Comparison of ENCODE assay signal across 8 cellular contexts in genomic region chrX:37825225-37825842, GRCh38. TPM values are rescaled to one million over a fixed set of nuclear protein-coding genes. Genes with fewer than 3 reads are reported as not detected.
DNase-seq lines count a peak whose midpoint lies in the region; ATAC-seq, FAIRE-seq and TF ChIP-seq lines count a peak whose summit lies in the region.

No MANE protein-coding gene starts in this region.

- H3K27ac ChIP-seq in H1 (ENCODE audit: low read depth, low read length) (no peak overlapping the region), neuronal stem cell (replicated peaks; ENCODE audit: low read length) (no peak overlapping the region), vagina (no peak overlapping the region)

- H3K4me1 ChIP-seq in H1 (replicated peaks in 1 of 4; ENCODE audit: control insufficient read depth in 3 of 4, insufficient read depth in 4 of 4, low read length in 3 of 4): no peaks in the 10 kb centered on the region
- H3K4me1 ChIP-seq in neuronal stem cell (ENCODE audit: control insufficient read depth in 2 of 2, insufficient read depth in 1 of 2, low read depth in 1 of 2, low read length in 2 of 2): no peaks in the 10 kb centered on the region
- H3K4me1 ChIP-seq in vagina: no peaks in the 10 kb centered on the region

- H2BK15ac ChIP-seq in H1 (ENCODE audit: low read length) (no peak overlapping the region), neuronal stem cell (ENCODE audit: low read length) (no peak overlapping the region)

- H3K4ac ChIP-seq in H1 (replicated peaks; ENCODE audit: insufficient read length, low read depth, low read length) (no peak overlapping the region), neuronal stem cell (ENCODE audit: low read length) (no peak overlapping the region)

- H3K27me3 ChIP-seq in H1 (replicated peaks in 1 of 4; ENCODE audit: control insufficient read depth in 3 of 4, extremely low read depth in 1 of 4, insufficient read depth in 3 of 4, low read length in 3 of 4): no peaks in the 10 kb centered on the region
- H3K27me3 ChIP-seq in neuronal stem cell (ENCODE audit: control insufficient read depth in 3 of 3, insufficient read depth in 3 of 3, low read depth in 1 of 3, low read length in 3 of 3): no peaks in the 10 kb centered on the region
- no peaks in the 10 kb centered on the region for H3K27me3 ChIP-seq in vagina

- H3K4me3 ChIP-seq in H1 (ENCODE audit: extremely low read depth in 1 of 4, insufficient read depth in 2 of 4, low read depth in 3 of 4, low read length in 4 of 4) (no peak overlapping the region), neuronal stem cell (ENCODE audit: low read length in 2 of 2) (no peak overlapping the region), vagina (no peak overlapping the region)

- H2BK5ac ChIP-seq in H1 (ENCODE audit: low read depth, low read length): no peak overlapping the region
- no peak overlapping the region for H2BK5ac ChIP-seq in neuronal stem cell (ENCODE audit: low read length)

- CTCF ChIA-PET in H1 (lab: Charles Lee; ENCODE audit: partially characterized antibody): interaction anchor here (0.7 to 5.9 kb wide), 30 partner anchors 9 to 523 kb away, joined by 3 to 60 read pairs (median 4); no protein-coding TSS in a partner anchor

- H2BK12ac ChIP-seq in H1 (ENCODE audit: low read depth, low read length) (no peak overlapping the region), neuronal stem cell (ENCODE audit: low read length) (no peak overlapping the region)

- H3K23me2 ChIP-seq in H1 (ENCODE audit: low read depth, low read length): no peaks in the 10 kb centered on the region

- no peak for TF ChIP-seq POLR2A in H1 (IDR thresholded peaks at IDR 0.05; ENCODE audit: control extremely low read depth in 1 of 2, low read depth in 2 of 2, low read length in 2 of 2)
- TF ChIP-seq POLR2A in vagina (IDR thresholded peaks at IDR 0.05): no peak

- H2BK120ac ChIP-seq in H1 (replicated peaks; ENCODE audit: low read depth, low read length): no peak overlapping the region
- no peak overlapping the region for H2BK120ac ChIP-seq in neuronal stem cell (ENCODE audit: low read depth, low read length)

- 24% methylated on average over 3 of the region's 3 CpGs; no CpG with 5 or more reads in 1 of the 2 experiments for WGBS in H1 (ENCODE audit: extremely low coverage in 1 of 2, insufficient coverage in 1 of 2, insufficient read length in 1 of 2, insufficient replicate concordance in 2 of 2, low coverage in 1 of 2, low lambda C conversion rate in 2 of 2, missing lambda C conversion rate in 1 of 2), 2 experiments
- no CpG with 5 or more reads among the region's 3 CpGs for WGBS in neuronal stem cell (ENCODE audit: extremely low coverage in 2 of 2, insufficient read length in 2 of 2, insufficient replicate concordance in 1 of 2), 2 donors

- no peak overlapping the region for H4K5ac ChIP-seq in H1 (ENCODE audit: insufficient read length, low read depth, low read length)

- intact Hi-C loops in vagina (cut with DNase I): no loop called here

- DNase-seq in DMS53 treated with DMSO at 0.1 percent for 48 hours (lab: John Stamatoyannopoulos, UW; ENCODE audit: unreplicated experiment): peak; percentile 45
- DNase-seq in MV-4-11 (lab: John Stamatoyannopoulos, UW): peak; percentile 40
- DNase-seq in activated CD4-positive, alpha-beta T cell treated with anti-CD3 and anti-CD28 coated beads for 48 hours: peak; percentile 63
- peak in 1 of 2 experiments; percentile 44 for DNase-seq in H1 (ENCODE audit: low read depth in 1 of 2, low spot score in 2 of 2)
- peak; percentile 6 for DNase-seq in neuronal stem cell (ENCODE audit: low spot score)
- DNase-seq in vagina (ENCODE audit: extremely low spot score in 2 of 2): no peak
- DNase-seq in HuH-7.5 (ENCODE audit: low spot score): no peak

- H3K23ac ChIP-seq in H1 (ENCODE audit: insufficient read length) (no peak overlapping the region), neuronal stem cell (ENCODE audit: low read depth, low read length, poor library complexity) (no peak overlapping the region)

- no peak overlapping the region for H3K56ac ChIP-seq in H1 (replicated peaks; ENCODE audit: insufficient read length, low read depth, low read length)

- H3K9ac ChIP-seq in H1 (replicated peaks in 1 of 4; ENCODE audit: extremely low read depth in 1 of 4, low read depth in 3 of 4, low read length in 3 of 4) (no peak overlapping the region), neuronal stem cell (ENCODE audit: low read depth, low read length, poor library complexity) (no peak overlapping the region)

- H4K20me1 ChIP-seq in H1 (replicated peaks in 1 of 2; ENCODE audit: control insufficient read depth in 1 of 2, insufficient read depth in 2 of 2, low read length in 2 of 2): no peaks in the 10 kb centered on the region

- TF ChIP-seq CTCF in H1 (IDR thresholded peaks at IDR 0.05; ENCODE audit: control extremely low read depth in 1 of 3, insufficient read depth in 1 of 3, low read depth in 1 of 3, low read length in 3 of 3): peak in 2 of 3 experiments; percentile 56 to 70; a peak in 3 of 4 replicates
- peak; percentile 49 to 83 (median 61) for TF ChIP-seq CTCF in vagina (IDR thresholded peaks at IDR 0.05)

- no peak overlapping the region for H2AK5ac ChIP-seq in H1 (ENCODE audit: low read depth, low read length)
- no peak overlapping the region for H2AK5ac ChIP-seq in neuronal stem cell (ENCODE audit: low read depth, low read length)

- POLR2A ChIA-PET in H1 (lab: Charles Lee; ENCODE audit: partially characterized antibody): no interaction called here

- no peaks in the 10 kb centered on the region for H3K79me2 ChIP-seq in H1 (ENCODE audit: control insufficient read depth in 1 of 2, insufficient read depth in 2 of 2, low read length in 2 of 2)

- H3K4me2 ChIP-seq in H1 (ENCODE audit: insufficient read depth in 1 of 2, low read depth in 2 of 2, low read length in 2 of 2) (no peak overlapping the region), neuronal stem cell (ENCODE audit: insufficient read depth, low read length, poor library complexity, severe bottlenecking) (no peak overlapping the region)

- H2AFZ ChIP-seq in H1 (ENCODE audit: low read length) (no peak overlapping the region), neuronal stem cell (ENCODE audit: low read length) (no peak overlapping the region)

- H3K79me1 ChIP-seq in H1 (ENCODE audit: low read depth, low read length): no peaks in the 10 kb centered on the region
- no peaks in the 10 kb centered on the region for H3K79me1 ChIP-seq in neuronal stem cell (ENCODE audit: low read depth, low read length)

- FAIRE-seq in H1 (lab: Jason Lieb, UNC): peak; percentile 69

- TF ChIP-seq RAD21 in H1 (IDR thresholded peaks at IDR 0.05 in 1 of 2, conservative IDR thresholded peaks at IDR 0.05 in 1 of 2; ENCODE audit: low read depth in 2 of 2, low read length in 2 of 2): peak; percentile 81 to 83

- no peaks in the 10 kb centered on the region for H3K36me3 ChIP-seq in H1 (ENCODE audit: control insufficient read depth in 2 of 4, insufficient read depth in 4 of 4, low read length in 3 of 4)
- H3K36me3 ChIP-seq in neuronal stem cell (replicated peaks in 1 of 2; ENCODE audit: control insufficient read depth in 2 of 2, insufficient read depth in 2 of 2, low read length in 2 of 2): no peaks in the 10 kb centered on the region
- no peaks in the 10 kb centered on the region for H3K36me3 ChIP-seq in vagina

- no peak overlapping the region for H4K8ac ChIP-seq in H1 (ENCODE audit: extremely low read depth, insufficient read depth, low read length)
- H4K8ac ChIP-seq in neuronal stem cell (ENCODE audit: low read depth, low read length): no peak overlapping the region

- ATAC-seq in GM21367 (IDR thresholded peaks at IDR 0.05; ENCODE audit: unreplicated experiment): peak; percentile 66

- H2BK20ac ChIP-seq in H1 (ENCODE audit: low read length): no peak overlapping the region

- H3K9me3 ChIP-seq in H1 (ENCODE audit: insufficient read depth in 2 of 2, low read depth in 1 of 2, low read length in 1 of 2) (no peaks in the 10 kb centered on the region), neuronal stem cell (replicated peaks in 1 of 2; ENCODE audit: control insufficient read depth in 2 of 2, insufficient read depth in 1 of 2, low read depth in 1 of 2, low read length in 2 of 2) (no peaks in the 10 kb centered on the region), vagina (no peaks in the 10 kb centered on the region)

- H3K14ac ChIP-seq in H1 (ENCODE audit: insufficient read length) (no peak overlapping the region), neuronal stem cell (ENCODE audit: low read length) (no peak overlapping the region)

- H3K18ac ChIP-seq in H1 (ENCODE audit: extremely low read depth, low read length) (no peak overlapping the region), neuronal stem cell (ENCODE audit: low read length) (no peak overlapping the region)

- H4K91ac ChIP-seq in H1 (replicated peaks; ENCODE audit: insufficient read length, low read length): no peak overlapping the region
- H4K91ac ChIP-seq in neuronal stem cell (ENCODE audit: low read depth, low read length, poor library complexity): no peak overlapping the region

- TF ChIP-seq EP300 in H1 (IDR thresholded peaks at IDR 0.05; ENCODE audit: borderline replicate concordance in 1 of 2, low read depth in 2 of 2, low read length in 2 of 2): no peak

RNA-seq across cellular contexts. Expression of gene DYNLT3, which starts 22.0 kb away (rescaled TPM):
- total RNA-seq in H1 (2021; fragmentation: NEBNext Ultra II Directional; extraction: Animal tissue kit (Norgen Biotek cat#: 25700)): 3.5 and 3.7 TPM in 2 replicates
- polyA plus RNA-seq in H1 (2011; rRNA removed): 2.0 and 2.3 TPM in 2 replicates
- 2.6 TPM for polyA plus RNA-seq in H1 (2011; cell fraction: cytosol; rRNA removed)
- 3.0 TPM for polyA plus RNA-seq in H1 (2011; cell fraction: nucleus; rRNA removed)
- 2.5 to 3.4 TPM (median 3.2 TPM) in 4 replicates for polyA plus RNA-seq in H1 (2012, experiment 1 of 2)
- 0.91 TPM for polyA plus RNA-seq in H1 (2012, experiment 2 of 2)
- polyA plus RNA-seq in H1 (2013, experiment 1 of 2): 4.2 TPM
- 4.1 TPM for polyA plus RNA-seq in H1 (2013, experiment 2 of 2)
- 1.8 and 2.0 TPM in 2 replicates for polyA minus RNA-seq in H1 (2011; rRNA and poly(A)+ RNA removed)
- not detected for polyA minus RNA-seq in H1 (2011; cell fraction: cytosol; rRNA and poly(A)+ RNA removed)
- polyA minus RNA-seq in H1 (2011; cell fraction: nucleus; rRNA and poly(A)+ RNA removed): 4.2 TPM
- 4.7 TPM for polyA plus RNA-seq in neuronal stem cell (2013, experiment 1 of 2)
- 4.5 TPM for polyA plus RNA-seq in neuronal stem cell (2013, experiment 2 of 2)
- 18.7 TPM for total RNA-seq in vagina

RNA-seq across cellular contexts. Expression of gene CYBB, which starts 45.5 kb away (rescaled TPM):
- total RNA-seq in H1 (2021; fragmentation: NEBNext Ultra II Directional; extraction: Animal tissue kit (Norgen Biotek cat#: 25700)): 0.08 and 0.09 TPM in 2 replicates
- polyA plus RNA-seq in H1 (2011; rRNA removed): 0.03 TPM in 1 of 2 replicates, not detected in the other
- polyA plus RNA-seq in H1 (2011; cell fraction: cytosol; rRNA removed): 0.05 TPM
- polyA plus RNA-seq in H1 (2011; cell fraction: nucleus; rRNA removed): 0.09 TPM
- polyA plus RNA-seq in H1 (2012, experiment 1 of 2): 0.15 to 0.16 TPM in 2 of 4 replicates, not detected in the others
- not detected for polyA plus RNA-seq in H1 (2012, experiment 2 of 2)
- 0.02 TPM for polyA plus RNA-seq in H1 (2013, experiment 1 of 2)
- polyA plus RNA-seq in H1 (2013, experiment 2 of 2): not detected
- 0.79 TPM in 1 of 2 replicates, not detected in the other for polyA minus RNA-seq in H1 (2011; rRNA and poly(A)+ RNA removed)
- polyA minus RNA-seq in H1 (2011; cell fraction: cytosol; rRNA and poly(A)+ RNA removed): not detected
- 0.10 TPM for polyA minus RNA-seq in H1 (2011; cell fraction: nucleus; rRNA and poly(A)+ RNA removed)
- polyA plus RNA-seq in neuronal stem cell (2013, experiment 1 of 2): 0.01 TPM
- polyA plus RNA-seq in neuronal stem cell (2013, experiment 2 of 2): 0.03 TPM
- 6.9 TPM for total RNA-seq in vagina

Comparison
In these comparisons a context has a peak if more than half of its experiments do, and no peak if none do; other contexts are left out.
1. DNase-seq: peak in DMS53 treated with DMSO at 0.1 percent for 48 hours (single experiment), MV-4-11 (single experiment), activated CD4-positive, alpha-beta T cell treated with anti-CD3 and anti-CD28 coated beads for 48 hours (single experiment) and neuronal stem cell (single experiment); none in vagina (0 of 2) and HuH-7.5 (single experiment).